In genomic region chr9:13141629-13142028, GRCh38 we compare ENCODE assay signal across 16 cellular contexts.
A peak's percentile ranks its signal among the peaks of the same experiment; 100 is the strongest.
DNase-seq lines count a peak whose midpoint lies in the region; ATAC-seq and TF ChIP-seq lines count a peak whose summit lies in the region.
"Had no signal": no experiment of that assay in that cellular context is flagged by ENCODE, and none has a peak within 500 bp of the region (broad histone marks: within the 10 kb centered on the region; RNA-seq: fewer than 3 reads in every experiment).

No MANE protein-coding gene starts in this region.

- H3K4me3 Mint-ChIP-seq in activated CD4-positive, alpha-beta memory T cell treated with anti-CD3 and anti-CD28 coated beads for 36 hours = no peak overlapping the region
- H3K4me3 Mint-ChIP-seq: activated naive CD8-positive, alpha-beta T cell treated with anti-CD3 and anti-CD28 coated beads, Interleukin-2, amount 50 U/mL, for 24 hours had no signal

- intact Hi-C loops in activated CD4-positive, alpha-beta memory T cell treated with anti-CD3 and anti-CD28 coated beads for 36 hours (cut with micrococcal nuclease) = no loop called here

- POLR2A ChIA-PET in activated CD4-positive, alpha-beta memory T cell treated with anti-CD3 and anti-CD28 coated beads for 36 hours (lab: Charles Lee) = no interaction called here

- ATAC-seq in SK-N-SH treated with all-trans-retinoic acid at 6 μM for 48 hours (no peak), left lobe of liver (peak; percentile 33), GM18873 (IDR thresholded peaks at IDR 0.05; ENCODE audit: low FRiP score, unreplicated experiment) (no peak)
- ATAC-seq: activated naive CD8-positive, alpha-beta T cell treated with anti-CD3 and anti-CD28 coated beads, Interleukin-2, amount 50 U/mL, for 24 hours had no signal

- no peaks in the 10 kb centered on the region for H3K36me3 Mint-ChIP-seq in activated CD4-positive, alpha-beta memory T cell treated with anti-CD3 and anti-CD28 coated beads for 36 hours

- H3K27me3 Mint-ChIP-seq in activated CD4-positive, alpha-beta memory T cell treated with anti-CD3 and anti-CD28 coated beads for 36 hours = no peaks in the 10 kb centered on the region
- H3K27me3 Mint-ChIP-seq: activated naive CD8-positive, alpha-beta T cell treated with anti-CD3 and anti-CD28 coated beads, Interleukin-2, amount 50 U/mL, for 24 hours had no signal

- DNase-seq in DMS153 (lab: John Stamatoyannopoulos, UW) = peak; percentile 43
- DNase-seq in NCI-H1105 (lab: John Stamatoyannopoulos, UW) = peak; percentile 60
- DNase-seq in left lobe of liver (ENCODE audit: low spot score) = no peak
- no peak for DNase-seq in activated CD4-positive, alpha-beta memory T cell treated with anti-CD3 and anti-CD28 coated beads for 36 hours
- no peak for DNase-seq in MV-4-11 (lab: John Stamatoyannopoulos, UW)
- DNase-seq: activated CD4-positive, alpha-beta T cell treated with anti-CD3 and anti-CD28 coated beads for 48 hours; activated naive CD8-positive, alpha-beta T cell treated with anti-CD3 and anti-CD28 coated beads, Interleukin-2, amount 50 U/mL, for 24 hours; central memory CD4-positive, alpha-beta T cell; effector CD4-positive, alpha-beta T cell; glutamatergic neuron; KBM-7; NK-92 treated with Interleukin-12 subunit alpha and Interleukin-12 subunit beta, amount 100 ng/mL, for 24 hours; RPMI8226 had no signal

- no peaks in the 10 kb centered on the region for H3K9me3 Mint-ChIP-seq in activated CD4-positive, alpha-beta memory T cell treated with anti-CD3 and anti-CD28 coated beads for 36 hours
- H3K9me3 Mint-ChIP-seq: activated naive CD8-positive, alpha-beta T cell treated with anti-CD3 and anti-CD28 coated beads, Interleukin-2, amount 50 U/mL, for 24 hours had no signal

- no peaks in the 10 kb centered on the region for H3K4me1 Mint-ChIP-seq in activated CD4-positive, alpha-beta memory T cell treated with anti-CD3 and anti-CD28 coated beads for 36 hours (ENCODE audit: low read depth)
- H3K4me1 Mint-ChIP-seq: activated naive CD8-positive, alpha-beta T cell treated with anti-CD3 and anti-CD28 coated beads, Interleukin-2, amount 50 U/mL, for 24 hours had no signal

- CTCF ChIA-PET in activated CD4-positive, alpha-beta memory T cell treated with anti-CD3 and anti-CD28 coated beads for 36 hours (lab: Charles Lee) = no interaction called here

- no peak overlapping the region for H3K27ac Mint-ChIP-seq in activated CD4-positive, alpha-beta memory T cell treated with anti-CD3 and anti-CD28 coated beads for 36 hours
- H3K27ac Mint-ChIP-seq: activated naive CD8-positive, alpha-beta T cell treated with anti-CD3 and anti-CD28 coated beads, Interleukin-2, amount 50 U/mL, for 24 hours; activated T-helper 2 cell treated with anti-CD3 and anti-CD28 coated beads, Interferon-gamma antibody, Interleukin-2, Interleukin-4, amounts not matched to agents 10 μg/mL and 5 μg/mL and 100 μg/mL, durations not matched to agents 14 hours and 24 hours and 36 hours had no signal

TF ChIP-seq in SK-N-SH treated with all-trans-retinoic acid at 6 μM for 48 hours, 23 proteins besides CTCF, POLR2A, EP300 and RAD21:
- TF ChIP-seq ZFP30 (CRISPR knock-in tag; IDR thresholded peaks at IDR 0.05) (no peak), OSR1 (CRISPR knock-in tag; IDR thresholded peaks at IDR 0.05) (no peak), GLIS3 (CRISPR knock-in tag; IDR thresholded peaks at IDR 0.05) (no peak), ISL1 (CRISPR knock-in tag; IDR thresholded peaks at IDR 0.05) (peak; percentile 59), BACH2 (CRISPR knock-in tag; IDR thresholded peaks at IDR 0.05; ENCODE audit: borderline replicate concordance) (no peak), POU6F1 (CRISPR knock-in tag; IDR thresholded peaks at IDR 0.05; ENCODE audit: borderline replicate concordance, low read depth) (no peak)

Comparison
In these comparisons a context has a peak if more than half of its experiments do, and no peak if none do; other contexts are left out.
1. DNase-seq: peak in DMS153 (single experiment) and NCI-H1105 (single experiment); none in left lobe of liver (single experiment), activated CD4-positive, alpha-beta memory T cell treated with anti-CD3 and anti-CD28 coated beads for 36 hours (single experiment) and MV-4-11 (single experiment).